Comparison of ENCODE assay signal across 9 cellular contexts in the genomic region with DNA sequence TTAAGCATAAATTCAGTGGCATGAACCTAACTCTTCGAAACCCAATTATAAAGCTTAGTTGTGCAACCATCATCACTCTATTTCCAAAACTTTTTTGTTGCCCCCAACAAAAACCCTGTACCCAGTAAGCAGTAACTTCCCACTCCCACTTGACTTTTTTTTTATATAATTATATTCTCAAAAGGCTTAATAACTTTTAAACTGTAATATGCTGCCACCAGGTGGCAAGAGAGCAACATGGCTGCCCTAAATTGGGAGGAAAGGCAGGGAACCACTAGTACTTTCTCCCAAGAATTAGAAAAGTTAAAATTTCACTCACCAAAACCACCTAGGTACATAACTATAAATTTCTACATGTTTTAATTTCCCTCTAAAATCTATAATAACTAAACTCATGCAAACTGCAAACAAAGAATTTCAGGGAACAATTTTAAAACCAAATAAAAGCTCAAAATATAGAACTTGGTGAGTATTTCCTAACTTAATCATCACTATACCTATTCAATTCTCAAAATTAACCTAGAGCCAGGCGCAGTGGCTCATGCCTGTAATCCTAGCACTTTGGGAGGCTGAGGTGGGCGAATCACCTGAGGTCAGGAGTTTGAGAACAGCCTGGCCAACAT. TPM values are rescaled to one million over a fixed set of nuclear protein-coding genes. Genes with fewer than 3 reads are reported as not detected.
DNase-seq lines count a peak whose midpoint lies in the region; ATAC-seq, FAIRE-seq and TF ChIP-seq lines count a peak whose summit lies in the region.
"Had no signal": no experiment of that assay in that cellular context is flagged by ENCODE, and none has a peak within 500 bp of the region (broad histone marks: within the 10 kb centered on the region; RNA-seq: fewer than 3 reads in every experiment).

No MANE protein-coding gene starts in this region.

- no peak overlapping the region for H3K27ac ChIP-seq in sigmoid colon

- H3K4me1 ChIP-seq in sigmoid colon = peaks cover 0 to 17% (median 8%) of the 10 kb centered on the region in 4 donors

- TF ChIP-seq CTCF in sigmoid colon (IDR thresholded peaks at IDR 0.05) = peak in 3 of 4 experiments; percentile 46 to 60 (median 51)

- H3K36me3 ChIP-seq in sigmoid colon = no peaks in the 10 kb centered on the region

- no peak for TF ChIP-seq POLR2A in sigmoid colon (IDR thresholded peaks at IDR 0.05)

- no peaks in the 10 kb centered on the region for H3K9me3 Mint-ChIP-seq in stimulated activated effector memory CD8-positive, alpha-beta T cell treated with anti-CD3 and anti-CD28 coated beads, Interleukin-12 subunit alpha, Interleukin-12 subunit beta, amount 100 ng/mL, for 72 hours
- H3K9me3 Mint-ChIP-seq: central memory CD8-positive, alpha-beta T cell had no signal

- TF ChIP-seq EP300 in sigmoid colon (IDR thresholded peaks at IDR 0.05) = no peak

- no peak overlapping the region for H3K27ac Mint-ChIP-seq in stimulated activated effector memory CD8-positive, alpha-beta T cell treated with anti-CD3 and anti-CD28 coated beads, Interleukin-12 subunit alpha, Interleukin-12 subunit beta, amount 100 ng/mL, for 72 hours

- H3K36me3 Mint-ChIP-seq in stimulated activated effector memory CD8-positive, alpha-beta T cell treated with anti-CD3 and anti-CD28 coated beads, Interleukin-12 subunit alpha, Interleukin-12 subunit beta, amount 100 ng/mL, for 72 hours = no peaks in the 10 kb centered on the region

- DNase-seq in stimulated activated CD4-positive, alpha-beta T cell treated with anti-CD3 and anti-CD28 coated beads, Interleukin-15, amount 100 ng/mL, for 24 hours = peak; percentile 25
- no peak for DNase-seq in stimulated activated CD4-positive, alpha-beta T cell treated with anti-CD3 and anti-CD28 coated beads, Interleukin-2, amount 100 ng/mL, for 24 hours
- peak; percentile 14 for DNase-seq in NCI-H1092 (lab: John Stamatoyannopoulos, UW)
- DNase-seq in frontal cortex (ENCODE audit: low spot score in 2 of 2) = peak in 1 of 2 donors; percentile 30
- DNase-seq in sigmoid colon = no peak
- DNase-seq in GM19238 (ENCODE audit: insufficient read length, low spot score) = no peak
- DNase-seq in stimulated activated effector memory CD8-positive, alpha-beta T cell treated with anti-CD3 and anti-CD28 coated beads, Interleukin-12 subunit alpha, Interleukin-12 subunit beta, amount 100 ng/mL, for 72 hours (ENCODE audit: low spot score in 2 of 2) = no peak

- H3K9me3 ChIP-seq in sigmoid colon = no peaks in the 10 kb centered on the region

- H3K4me1 Mint-ChIP-seq in stimulated activated effector memory CD8-positive, alpha-beta T cell treated with anti-CD3 and anti-CD28 coated beads, Interleukin-12 subunit alpha, Interleukin-12 subunit beta, amount 100 ng/mL, for 72 hours = peaks cover 19% of the 10 kb centered on the region

- H3K4me3 Mint-ChIP-seq in stimulated activated effector memory CD8-positive, alpha-beta T cell treated with anti-CD3 and anti-CD28 coated beads, Interleukin-12 subunit alpha, Interleukin-12 subunit beta, amount 100 ng/mL, for 72 hours = no peak overlapping the region
- H3K4me3 Mint-ChIP-seq: central memory CD8-positive, alpha-beta T cell had no signal

- intact Hi-C loops in sigmoid colon (cut with DNase I) = no loop called here

- no peaks in the 10 kb centered on the region for H3K27me3 ChIP-seq in sigmoid colon

- H3K4me3 ChIP-seq in sigmoid colon = no peak overlapping the region

- no peak for ATAC-seq in stimulated activated effector memory CD8-positive, alpha-beta T cell treated with anti-CD3 and anti-CD28 coated beads, Interleukin-12 subunit alpha, Interleukin-12 subunit beta, amount 100 ng/mL, for 72 hours

- FAIRE-seq in TTC549 (lab: Jason Lieb, UNC) (peak; percentile 73), frontal cortex (lab: Jason Lieb, UNC) (peak; percentile 88)

- 93 to 96% methylated on average over 3 of the region's 3 CpGs for whole genome bisulfite sequencing in sigmoid colon, 2 donors

RNA-seq across cellular contexts. Expression of a gene that starts 50.2 kb away (rescaled TPM):
- total RNA-seq in frontal cortex (38.7 TPM), sigmoid colon (10 to 100 TPM; 38.5 to 56.3 (median 45.7) TPM)
- polyA plus RNA-seq in sigmoid colon = 10 to 100 TPM in 2 of 3 donors, 1 to 10 TPM in 1; 9.2 to 12.7 (median 12.6) TPM

Comparison
In these comparisons a context has a peak if more than half of its experiments do, and no peak if none do; other contexts are left out.
1. DNase-seq: peak in stimulated activated CD4-positive, alpha-beta T cell treated with anti-CD3 and anti-CD28 coated beads, Interleukin-15, amount 100 ng/mL, for 24 hours (single experiment) and NCI-H1092 (single experiment); none in stimulated activated CD4-positive, alpha-beta T cell treated with anti-CD3 and anti-CD28 coated beads, Interleukin-2, amount 100 ng/mL, for 24 hours (0 of 2), sigmoid colon (single experiment), GM19238 (single experiment) and stimulated activated effector memory CD8-positive, alpha-beta T cell treated with anti-CD3 and anti-CD28 coated beads, Interleukin-12 subunit alpha, Interleukin-12 subunit beta, amount 100 ng/mL, for 72 hours (0 of 2).